ENCODE assay signal across 8 cellular contexts in the genomic region with DNA sequence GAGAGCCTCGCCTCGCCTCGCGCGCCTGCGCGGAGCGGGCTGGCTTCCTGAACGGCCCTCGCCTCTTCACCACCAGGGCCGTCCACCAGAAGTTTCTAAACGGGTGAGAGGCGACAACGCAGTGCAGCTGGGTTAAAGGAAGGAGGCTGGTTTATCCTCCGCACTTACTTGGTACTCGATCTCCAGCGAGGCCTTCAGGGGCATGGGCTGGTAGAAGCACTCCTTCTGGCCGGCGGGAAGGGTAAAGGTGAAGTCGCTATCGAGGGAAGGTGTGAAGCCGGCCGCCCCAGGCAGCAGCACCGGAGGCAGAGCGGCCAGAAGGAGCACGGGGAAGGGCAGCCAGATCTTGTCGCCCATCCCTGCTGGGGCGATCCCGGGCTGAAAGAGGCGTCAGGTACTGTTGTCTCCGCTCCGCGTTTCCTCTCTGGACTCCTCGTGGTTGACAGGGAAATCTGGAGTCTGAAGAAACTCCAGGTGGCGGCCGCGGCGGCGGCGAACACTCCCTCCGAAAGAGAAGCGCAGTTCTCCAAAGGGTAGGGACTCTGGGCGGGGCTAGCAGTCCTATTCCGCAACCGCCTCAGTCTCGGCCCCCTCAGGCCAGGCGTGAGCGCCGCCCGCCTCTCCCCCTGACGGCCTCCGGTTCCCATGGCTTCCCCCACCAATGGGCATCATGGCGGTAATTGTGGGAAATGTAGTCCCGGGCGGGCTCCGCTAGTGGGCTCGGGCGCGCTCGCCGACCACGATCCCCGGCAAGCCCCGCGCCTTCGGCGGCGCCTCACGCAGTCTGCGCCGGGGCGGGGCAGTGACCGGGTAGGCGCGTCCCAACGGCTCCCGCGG. TPM values are rescaled to one million over a fixed set of nuclear protein-coding genes. Genes with fewer than 3 reads are reported as not detected.
DNase-seq lines count a peak whose midpoint lies in the region; ATAC-seq and TF ChIP-seq lines count a peak whose summit lies in the region.

A gene (minus strand): TSS at position 528 of the 837 bp plus-strand sequence. CDS start 171 bp downstream, at position 357.

- TF ChIP-seq CTCF in DOHH2 (IDR thresholded peaks at IDR 0.05; ENCODE audit: low read depth, low read length, poor library complexity, severe bottlenecking) (peak; percentile 29), Peyer's patch (IDR thresholded peaks at IDR 0.05) (peak; percentile 1 to 59 (median 34))

- H3K9me3 ChIP-seq in DOHH2 (ENCODE audit: control insufficient read depth, insufficient read depth, low read length): no peaks in the 10 kb centered on the region
- no peaks in the 10 kb centered on the region for H3K9me3 ChIP-seq in KOPT-K1 (ENCODE audit: insufficient read depth, low read length, poor library complexity, severe bottlenecking)
- H3K9me3 ChIP-seq in Peyer's patch: no peaks in the 10 kb centered on the region
- H3K9me3 ChIP-seq in muscle layer of colon (ENCODE audit: low read length): no peaks in the 10 kb centered on the region

- H3K27ac ChIP-seq in DOHH2 (ENCODE audit: low read depth, low read length): peak within 1 kb of the TSS; percentile 87
- peak within 1 kb of the TSS; percentile 92 for H3K27ac ChIP-seq in KOPT-K1 (ENCODE audit: low read depth, low read length, poor library complexity, severe bottlenecking)
- H3K27ac ChIP-seq in Peyer's patch: peak within 1 kb of the TSS; percentile 98 to 99 (median 99)
- H3K27ac ChIP-seq in muscle layer of colon (ENCODE audit: low read depth, low read length): peak within 1 kb of the TSS; percentile 95

- peaks cover 15% of the 10 kb centered on the region for H4K20me1 ChIP-seq in DOHH2 (ENCODE audit: control insufficient read depth, insufficient read depth, low read depth, low read length)

- ATAC-seq in GM21786 (IDR thresholded peaks at IDR 0.05; ENCODE audit: unreplicated experiment) (peak; percentile 81), esophagus mucosa (peak; percentile 98)

- peak; percentile 85 to 97 for TF ChIP-seq POLR2A in Peyer's patch (IDR thresholded peaks at IDR 0.05)

- DNase-seq in Peyer's patch: peak; percentile 96 to 99 (median 97)
- peak; percentile 95 to 96 for DNase-seq in activated T-cell treated with anti-CD3 and anti-CD28 coated beads, Interleukin-2, amount 50 U/mL, for 48 hours
- peak; percentile 87 for DNase-seq in stimulated activated CD8-positive, alpha-beta memory T cell treated with anti-CD3 and anti-CD28 coated beads, Interleukin-7, amount 100 ng/mL, for 24 hours (ENCODE audit: low read depth)

- H3K4me1 ChIP-seq in DOHH2 (ENCODE audit: control insufficient read depth, low read length) (peaks cover 49% of the 10 kb centered on the region), Peyer's patch (peaks cover 0 to 10% (median 4%) of the 10 kb centered on the region in 4 donors), muscle layer of colon (ENCODE audit: insufficient read depth, low read length) (peaks cover 15% of the 10 kb centered on the region)

- H3K79me2 ChIP-seq in DOHH2 (ENCODE audit: control insufficient read depth, low read length): peaks cover 91% of the 10 kb centered on the region

- H3K27me3 ChIP-seq in DOHH2 (ENCODE audit: control insufficient read depth, low read length) (no peaks in the 10 kb centered on the region), Peyer's patch (no peaks in the 10 kb centered on the region), muscle layer of colon (ENCODE audit: control insufficient read depth in 1 of 2, insufficient read depth in 2 of 2, low read length in 2 of 2) (no peaks in the 10 kb centered on the region)

- H3K36me3 ChIP-seq in DOHH2 (ENCODE audit: control insufficient read depth, low read length) (peaks cover 48% of the 10 kb centered on the region), KOPT-K1 (ENCODE audit: insufficient read depth, low read length) (peaks cover 30% of the 10 kb centered on the region), Peyer's patch (no peaks in the 10 kb centered on the region), muscle layer of colon (ENCODE audit: insufficient read depth, low read length) (no peaks in the 10 kb centered on the region)

- H3K9me2 ChIP-seq in DOHH2 (replicated peaks; ENCODE audit: control insufficient read depth, low read length): no peaks in the 10 kb centered on the region

- H3K9ac ChIP-seq in muscle layer of colon (ENCODE audit: low read length): peak within 1 kb of the TSS; percentile 97

- H3F3A ChIP-seq in DOHH2 (ENCODE audit: control insufficient read depth, insufficient read depth): 0 out of 2 replicates have a peak, but pooled peaks cover 4% of the 10 kb centered on the region

- H3K4me3 ChIP-seq in DOHH2 (ENCODE audit: low read length): peak within 1 kb of the TSS; percentile 100
- peak within 1 kb of the TSS; percentile 67 to 95 (median 78) for H3K4me3 ChIP-seq in Peyer's patch
- peak within 1 kb of the TSS; percentile 99 to 100 for H3K4me3 ChIP-seq in muscle layer of colon (ENCODE audit: low read depth in 1 of 2, low read length in 2 of 2)

- H3K4me2 ChIP-seq in DOHH2 (ENCODE audit: low read length): peak within 1 kb of the TSS; percentile 99

RNA-seq across cellular contexts. Expression of the gene that starts here (rescaled TPM):
- 10 to 100 TPM; 38.8 to 76.9 (median 57.5) TPM for total RNA-seq in Peyer's patch
- 21.8 TPM for total RNA-seq in esophagus mucosa

Comparison
In these comparisons a context has a peak if more than half of its experiments do, and no peak if none do; other contexts are left out.
1. Peak in every context shown above with its lines: DNase-seq, ATAC-seq, H3K4me3 ChIP-seq and H3K27ac ChIP-seq.